In the genomic region with DNA sequence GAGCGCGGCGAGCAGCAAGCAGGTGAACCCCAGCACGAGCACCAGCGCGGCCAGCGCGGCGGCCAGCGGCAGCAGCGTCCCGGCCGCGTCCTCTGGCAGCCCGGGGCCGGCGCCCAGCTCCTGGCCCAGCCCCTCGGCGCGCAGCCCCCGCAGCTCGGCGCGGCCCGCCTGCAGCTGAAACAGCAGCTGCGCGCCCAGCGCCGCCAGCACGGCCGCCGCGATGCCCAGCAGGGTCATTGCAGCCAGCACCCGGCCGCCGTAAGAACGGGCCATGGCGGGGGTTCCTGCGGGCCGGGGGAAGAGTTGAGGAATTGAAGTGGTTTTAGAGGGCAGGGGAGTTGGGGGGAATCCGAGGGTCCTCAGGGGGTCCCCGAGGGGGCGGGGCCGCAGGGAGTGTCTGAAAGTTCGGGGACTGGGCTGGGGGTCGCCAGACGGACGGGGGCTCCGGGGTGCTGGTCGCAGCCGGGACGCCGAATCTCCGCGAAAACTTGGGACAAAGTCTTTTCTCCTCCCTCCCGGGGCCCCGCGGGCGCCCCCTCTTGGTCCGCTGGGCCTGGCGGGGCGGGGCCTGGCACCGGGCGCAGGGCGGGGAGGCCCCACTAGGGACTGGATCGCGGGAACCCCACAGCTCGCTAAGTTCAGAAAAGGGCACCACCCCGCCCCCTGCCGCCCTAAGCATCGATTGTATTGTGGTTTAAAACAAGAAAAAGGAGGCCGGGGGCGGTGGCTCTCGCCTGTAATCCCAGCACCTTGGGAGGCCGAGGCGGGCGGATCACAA, we compare ENCODE assay signal across 8 cellular contexts. TPM values are rescaled to one million over a fixed set of nuclear protein-coding genes. Genes with fewer than 3 reads are reported as not detected.
DNase-seq lines count a peak whose midpoint lies in the region; ATAC-seq and TF ChIP-seq lines count a peak whose summit lies in the region.

A gene (minus strand): TSS at position 479 of the 778 bp plus-strand sequence. CDS start 206 bp downstream, at position 273.

- H3K36me3 Mint-ChIP-seq in activated T-helper 2 cell treated with anti-CD3 and anti-CD28 coated beads, Interferon-gamma antibody, Interleukin-2, Interleukin-4, amounts not matched to agents 10 μg/mL and 5 μg/mL and 100 μg/mL, durations not matched to agents 14 hours and 24 hours and 36 hours (ENCODE audit: low read depth) = no peaks in the 10 kb centered on the region

- TF ChIP-seq CTCF in GM12872 (IDR thresholded peaks at IDR 0.05; ENCODE audit: insufficient read depth, low read depth, low read length) = peak; percentile 53; the same call in 1 of the 3 replicates
- TF ChIP-seq CTCF in retinal pigment epithelial cell (conservative IDR thresholded peaks at IDR 0.05; ENCODE audit: low read depth, low read length) = peak; percentile 55

- H3K9me3 Mint-ChIP-seq in activated T-helper 2 cell treated with anti-CD3 and anti-CD28 coated beads, Interferon-gamma antibody, Interleukin-2, Interleukin-4, amounts not matched to agents 10 μg/mL and 5 μg/mL and 100 μg/mL, durations not matched to agents 14 hours and 24 hours and 36 hours = peaks cover 4% of the 10 kb centered on the region

- ATAC-seq in HG03354 (IDR thresholded peaks at IDR 0.05; ENCODE audit: poor library complexity, severe bottlenecking, unreplicated experiment) = no peak

- H3K9me3 ChIP-seq in NT2/D1 (ENCODE audit: insufficient read depth, low read length) = peaks cover 3% of the 10 kb centered on the region; the same call in 1 of the 2 replicates

- DNase-seq in NT2/D1 (ENCODE audit: low read depth, low spot score) (no peak), glomerular visceral epithelial cell (ENCODE audit: extremely low spot score) (peak; percentile 20), retinal pigment epithelial cell (ENCODE audit: low read depth) (no peak), NCI-H1048 (lab: John Stamatoyannopoulos, UW) (no peak), NK-92 (lab: John Stamatoyannopoulos, UW; ENCODE audit: unreplicated experiment) (no peak)
- peak; percentile 30 for DNase-seq in activated T-helper 2 cell treated with anti-CD3 and anti-CD28 coated beads, Interferon-gamma antibody, Interleukin-2, Interleukin-4, amounts not matched to agents 10 μg/mL and 5 μg/mL and 100 μg/mL, durations not matched to agents 14 hours and 24 hours and 36 hours (ENCODE audit: low spot score)

- H3K4me3 ChIP-seq in NT2/D1 (ENCODE audit: insufficient read length, low read depth) (peak within 1 kb of the TSS; percentile 51), retinal pigment epithelial cell (ENCODE audit: low read length) (peak within 1 kb of the TSS; percentile 32)

- H3K4me1 Mint-ChIP-seq in activated T-helper 2 cell treated with anti-CD3 and anti-CD28 coated beads, Interferon-gamma antibody, Interleukin-2, Interleukin-4, amounts not matched to agents 10 μg/mL and 5 μg/mL and 100 μg/mL, durations not matched to agents 14 hours and 24 hours and 36 hours (ENCODE audit: low read depth) = peaks cover 13% of the 10 kb centered on the region

- intact Hi-C loops in activated T-helper 2 cell treated with anti-CD3 and anti-CD28 coated beads, Interferon-gamma antibody, Interleukin-2, Interleukin-4, amounts not matched to agents 10 μg/mL and 5 μg/mL and 100 μg/mL, durations not matched to agents 14 hours and 24 hours and 36 hours (cut with micrococcal nuclease) = no loop called here

- H3K27me3 ChIP-seq in NT2/D1 (ENCODE audit: insufficient read depth, insufficient read length) = peaks cover 34% of the 10 kb centered on the region

- no peak within 1 kb of the TSS for H3K4me3 Mint-ChIP-seq in activated T-helper 2 cell treated with anti-CD3 and anti-CD28 coated beads, Interferon-gamma antibody, Interleukin-2, Interleukin-4, amounts not matched to agents 10 μg/mL and 5 μg/mL and 100 μg/mL, durations not matched to agents 14 hours and 24 hours and 36 hours (ENCODE audit: low read depth)

- peaks cover 5% of the 10 kb centered on the region for H3K4me1 ChIP-seq in NT2/D1 (ENCODE audit: insufficient read depth, insufficient read length)

- peaks cover 15% of the 10 kb centered on the region for H3K27me3 Mint-ChIP-seq in activated T-helper 2 cell treated with anti-CD3 and anti-CD28 coated beads, Interferon-gamma antibody, Interleukin-2, Interleukin-4, amounts not matched to agents 10 μg/mL and 5 μg/mL and 100 μg/mL, durations not matched to agents 14 hours and 24 hours and 36 hours (ENCODE audit: low read depth)

- no peaks in the 10 kb centered on the region for H3K36me3 ChIP-seq in NT2/D1 (ENCODE audit: insufficient read depth, insufficient read length, low read length)

- peak within 1 kb of the TSS; percentile 76 for H3K9ac ChIP-seq in NT2/D1 (ENCODE audit: insufficient read length, low read depth)

- no peak within 1 kb of the TSS for H3K27ac Mint-ChIP-seq in activated T-helper 2 cell treated with anti-CD3 and anti-CD28 coated beads, Interferon-gamma antibody, Interleukin-2, Interleukin-4, amounts not matched to agents 10 μg/mL and 5 μg/mL and 100 μg/mL, durations not matched to agents 14 hours and 24 hours and 36 hours

RNA-seq across cellular contexts. Expression of the gene that starts here (rescaled TPM):
- not detected in 2 replicates for total RNA-seq in activated T-helper 2 cell treated with anti-CD3 and anti-CD28 coated beads, Interferon-gamma antibody, Interleukin-2, Interleukin-4, amounts not matched to agents 10 μg/mL and 5 μg/mL and 100 μg/mL, durations not matched to agents 14 hours and 24 hours and 36 hours

Comparison
In these comparisons a context has a peak if more than half of its experiments do, and no peak if none do; other contexts are left out.
1. Peak in DNase-seq in activated T-helper 2 cell treated with anti-CD3 and anti-CD28 coated beads, Interferon-gamma antibody, Interleukin-2, Interleukin-4, amounts not matched to agents 10 μg/mL and 5 μg/mL and 100 μg/mL, durations not matched to agents 14 hours and 24 hours and 36 hours; RNA of the gene not detected or under 1 TPM.